ENCODE assay signal across 29 cellular contexts in genomic region chr17:70166571-70166970, GRCh38. TPM values are rescaled to one million over a fixed set of nuclear protein-coding genes. Genes with fewer than 3 reads are reported as not detected.
"Had no signal": no experiment of that assay in that cellular context is flagged by ENCODE, and none has a peak within 500 bp of the region (broad histone marks: within the 10 kb centered on the region; RNA-seq: fewer than 3 reads in every experiment).

No MANE protein-coding gene starts in this region.

- ATAC-seq: activated CD4-positive, CD25-positive, alpha-beta regulatory T cell treated with anti-CD3 and anti-CD28 coated beads, Interleukin-2, amount 50 U/mL, for 24 hours; pancreas; right cardiac atrium; T-helper 17 cell had no signal

- DNase-seq: activated CD4-positive, alpha-beta memory T cell treated with anti-CD3 and anti-CD28 coated beads for 36 hours; activated CD4-positive, alpha-beta T cell treated with anti-CD3 and anti-CD28 coated beads, Interleukin-2, amount 10 ng/mL, durations not matched to agents 24 days and 14 days; activated CD8-positive, alpha-beta memory T cell treated with anti-CD3 and anti-CD28 coated beads, Interleukin-2, amount 50 U/mL, for 48 hours; activated gamma-delta T cell; activated naive CD4-positive, alpha-beta T cell treated with anti-CD3 and anti-CD28 coated beads, Interleukin-2, amount 10 ng/mL, durations not matched to agents 7 days and 5 days; activated naive CD8-positive, alpha-beta T cell treated with anti-CD3 and anti-CD28 coated beads, Interleukin-2, amount 10 ng/mL, durations not matched to agents 7 days and 5 days; activated T-cell treated with anti-CD3 and anti-CD28 coated beads, Interleukin-2, amount 50 U/mL, for 24 hours; brain microvascular endothelial cell; effector CD4-positive, alpha-beta T cell; esophagus squamous epithelium; foreskin melanocyte; islet precursor cell; left ventricle myocardium inferior; naive B cell; nephron progenitor cell; pancreas; right cardiac atrium; stimulated activated CD4-positive, alpha-beta T cell treated with anti-CD3 and anti-CD28 coated beads, Interleukin-15, amount 100 ng/mL, for 24 hours; stimulated activated CD4-positive, alpha-beta T cell treated with anti-CD3 and anti-CD28 coated beads, Interleukin-2, amount 100 ng/mL, for 24 hours; stimulated activated naive CD4-positive, alpha-beta T cell; SW 1271; T-helper 17 cell; T1000; testis; transverse colon; WERI-Rb-1 had no signal

- H3K27ac ChIP-seq: ascending aorta, brain microvascular endothelial cell, epithelial cell of prostate, esophagus squamous epithelium, pancreas, testis, transverse colon, WERI-Rb-1 had no signal

RNA-seq across cellular contexts. Expression of gene KCNJ2, which starts 2.8 kb away (rescaled TPM):
- total RNA-seq: activated CD4-positive, alpha-beta memory T cell treated with anti-CD3 and anti-CD28 coated beads for 36 hours; activated CD4-positive, alpha-beta T cell treated with anti-CD3 and anti-CD28 coated beads, Interleukin-2, amount 10 ng/mL, durations not matched to agents 24 days and 14 days; activated naive CD8-positive, alpha-beta T cell treated with anti-CD3 and anti-CD28 coated beads, Interleukin-2, amount 10 ng/mL, durations not matched to agents 7 days and 5 days had no signal
